Comparison of ENCODE assay signal across 1 cellular context in the genomic region with DNA sequence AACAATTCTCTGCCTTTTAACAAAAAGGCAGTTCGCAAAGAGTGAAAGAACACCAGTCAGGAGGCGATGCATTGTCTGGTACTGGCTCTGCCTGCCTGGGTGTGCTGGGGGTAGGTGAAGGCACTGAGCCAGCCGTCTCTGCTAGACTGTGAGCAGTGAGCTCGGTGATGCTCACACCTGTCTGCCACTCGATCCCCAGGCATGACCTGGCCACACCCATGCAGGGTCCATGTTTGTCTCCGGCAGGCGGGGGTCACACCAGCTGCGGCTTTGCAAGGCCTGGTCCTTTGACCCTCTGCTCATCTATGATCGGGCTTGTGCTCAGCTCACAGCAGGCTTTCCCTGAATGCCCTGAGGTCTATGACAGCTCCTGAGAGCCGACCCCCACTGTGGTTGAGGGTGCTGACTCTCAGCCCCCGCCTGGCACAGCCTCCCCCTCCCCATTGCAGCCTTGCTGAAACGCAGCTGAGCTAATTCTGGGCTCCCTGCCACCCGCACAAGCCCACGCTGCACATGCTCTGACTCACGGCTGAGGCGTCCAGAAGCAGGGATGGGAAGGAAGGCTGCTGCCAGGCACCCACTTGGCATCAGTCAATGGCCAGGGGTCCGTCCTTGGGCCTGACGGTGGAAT.
TF ChIP-seq lines count a peak whose summit lies in the region.

No MANE protein-coding gene starts in this region.

TF ChIP-seq in SK-N-SH, 30 proteins besides CTCF, POLR2A, EP300 and RAD21 (continued from another document):
- TF ChIP-seq, protein P1, sequence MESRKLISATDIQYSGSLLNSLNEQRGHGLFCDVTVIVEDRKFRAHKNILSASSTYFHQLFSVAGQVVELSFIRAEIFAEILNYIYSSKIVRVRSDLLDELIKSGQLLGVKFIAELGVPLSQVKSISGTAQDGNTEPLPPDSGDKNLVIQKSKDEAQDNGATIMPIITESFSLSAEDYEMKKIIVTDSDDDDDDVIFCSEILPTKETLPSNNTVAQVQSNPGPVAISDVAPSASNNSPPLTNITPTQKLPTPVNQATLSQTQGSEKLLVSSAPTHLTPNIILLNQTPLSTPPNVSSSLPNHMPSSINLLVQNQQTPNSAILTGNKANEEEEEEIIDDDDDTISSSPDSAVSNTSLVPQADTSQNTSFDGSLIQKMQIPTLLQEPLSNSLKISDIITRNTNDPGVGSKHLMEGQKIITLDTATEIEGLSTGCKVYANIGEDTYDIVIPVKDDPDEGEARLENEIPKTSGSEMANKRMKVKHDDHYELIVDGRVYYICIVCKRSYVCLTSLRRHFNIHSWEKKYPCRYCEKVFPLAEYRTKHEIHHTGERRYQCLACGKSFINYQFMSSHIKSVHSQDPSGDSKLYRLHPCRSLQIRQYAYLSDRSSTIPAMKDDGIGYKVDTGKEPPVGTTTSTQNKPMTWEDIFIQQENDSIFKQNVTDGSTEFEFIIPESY (IDR thresholded peaks at IDR 0.05; ENCODE audit: borderline replicate concordance, low read depth) = no peak; the same call in 1 of the 2 replicates
- TF ChIP-seq, protein P2, sequence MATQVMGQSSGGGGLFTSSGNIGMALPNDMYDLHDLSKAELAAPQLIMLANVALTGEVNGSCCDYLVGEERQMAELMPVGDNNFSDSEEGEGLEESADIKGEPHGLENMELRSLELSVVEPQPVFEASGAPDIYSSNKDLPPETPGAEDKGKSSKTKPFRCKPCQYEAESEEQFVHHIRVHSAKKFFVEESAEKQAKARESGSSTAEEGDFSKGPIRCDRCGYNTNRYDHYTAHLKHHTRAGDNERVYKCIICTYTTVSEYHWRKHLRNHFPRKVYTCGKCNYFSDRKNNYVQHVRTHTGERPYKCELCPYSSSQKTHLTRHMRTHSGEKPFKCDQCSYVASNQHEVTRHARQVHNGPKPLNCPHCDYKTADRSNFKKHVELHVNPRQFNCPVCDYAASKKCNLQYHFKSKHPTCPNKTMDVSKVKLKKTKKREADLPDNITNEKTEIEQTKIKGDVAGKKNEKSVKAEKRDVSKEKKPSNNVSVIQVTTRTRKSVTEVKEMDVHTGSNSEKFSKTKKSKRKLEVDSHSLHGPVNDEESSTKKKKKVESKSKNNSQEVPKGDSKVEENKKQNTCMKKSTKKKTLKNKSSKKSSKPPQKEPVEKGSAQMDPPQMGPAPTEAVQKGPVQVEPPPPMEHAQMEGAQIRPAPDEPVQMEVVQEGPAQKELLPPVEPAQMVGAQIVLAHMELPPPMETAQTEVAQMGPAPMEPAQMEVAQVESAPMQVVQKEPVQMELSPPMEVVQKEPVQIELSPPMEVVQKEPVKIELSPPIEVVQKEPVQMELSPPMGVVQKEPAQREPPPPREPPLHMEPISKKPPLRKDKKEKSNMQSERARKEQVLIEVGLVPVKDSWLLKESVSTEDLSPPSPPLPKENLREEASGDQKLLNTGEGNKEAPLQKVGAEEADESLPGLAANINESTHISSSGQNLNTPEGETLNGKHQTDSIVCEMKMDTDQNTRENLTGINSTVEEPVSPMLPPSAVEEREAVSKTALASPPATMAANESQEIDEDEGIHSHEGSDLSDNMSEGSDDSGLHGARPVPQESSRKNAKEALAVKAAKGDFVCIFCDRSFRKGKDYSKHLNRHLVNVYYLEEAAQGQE (IDR thresholded peaks at IDR 0.05; ENCODE audit: low read depth, low read length) = no peak
- TF ChIP-seq TCF12 (IDR thresholded peaks at IDR 0.05) (peak; percentile 96), JUND (IDR thresholded peaks at IDR 0.05) (peak; percentile 92), POLR2AphosphoS5 (IDR thresholded peaks at IDR 0.05; ENCODE audit: low read depth, low read length) (peak; percentile 63; the same call in 1 of the 2 replicates)
